ENCODE assay signal across 1 cellular context in genomic region chr12:7729683-7730195, GRCh38.
TF ChIP-seq lines count a peak whose summit lies in the region.

No MANE protein-coding gene starts in this region.

TF ChIP-seq in HepG2, 621 proteins besides CTCF, POLR2A, EP300 and RAD21:
- TF ChIP-seq RARA (CRISPR knock-in tag; IDR thresholded peaks at IDR 0.05) (peak; percentile 35; the same call in 1 of the 2 replicates), ZNF12 (CRISPR knock-in tag; IDR thresholded peaks at IDR 0.05) (no peak), HNF4A (CRISPR knock-in tag; IDR thresholded peaks at IDR 0.05) (0 out of 2 replicates have a peak, but pooled peaks have one; percentile 7)
